In genomic region chrX:102765217-102765616, GRCh38 we compare ENCODE assay signal across 14 cellular contexts. TPM values are rescaled to one million over a fixed set of nuclear protein-coding genes. Genes with fewer than 3 reads are reported as not detected.
DNase-seq lines count a peak whose midpoint lies in the region; ATAC-seq, FAIRE-seq and TF ChIP-seq lines count a peak whose summit lies in the region.
"Had no signal": no experiment of that assay in that cellular context is flagged by ENCODE, and none has a peak within 500 bp of the region (broad histone marks: within the 10 kb centered on the region; RNA-seq: fewer than 3 reads in every experiment).

No MANE protein-coding gene starts in this region.

- TF ChIP-seq CTCF in heart left ventricle (IDR thresholded peaks at IDR 0.05) (no peak), astrocyte (IDR thresholded peaks at IDR 0.05; ENCODE audit: insufficient read depth, low read depth, low read length) (no peak), uterus (IDR thresholded peaks at IDR 0.05) (no peak)

- H3K4me3 Mint-ChIP-seq in astrocyte (ENCODE audit: unreplicated experiment), result no peak overlapping the region
- H3K4me3 Mint-ChIP-seq in stimulated activated memory B cell treated with anti-CD40 and anti-IgM and Interleukin-4, amounts not matched to agents 10 μg/mL and 1 μg/mL and 100 μg/mL, for 72 hours, result no peak overlapping the region
- H3K4me3 Mint-ChIP-seq: activated T-cell treated with anti-CD3 and anti-CD28 coated beads, Interleukin-2, amount 50 U/mL, for 72 hours had no signal

- H3K36me3 ChIP-seq in heart left ventricle, result no peaks in the 10 kb centered on the region
- no peaks in the 10 kb centered on the region for H3K36me3 ChIP-seq in astrocyte (ENCODE audit: insufficient read depth, low read length)
- no peaks in the 10 kb centered on the region for H3K36me3 ChIP-seq in uterus
- H3K36me3 ChIP-seq: Peyer's patch had no signal

- WGBS in heart left ventricle, 4 donors, result 13 to 47% (median 40%) methylated on average over 2 of the region's 2 CpGs

- H3K27ac Mint-ChIP-seq in astrocyte (ENCODE audit: unreplicated experiment), result no peak overlapping the region
- no peak overlapping the region for H3K27ac Mint-ChIP-seq in stimulated activated memory B cell treated with anti-CD40 and anti-IgM and Interleukin-4, amounts not matched to agents 10 μg/mL and 1 μg/mL and 100 μg/mL, for 72 hours
- H3K27ac Mint-ChIP-seq: activated T-cell treated with anti-CD3 and anti-CD28 coated beads, Interleukin-2, amount 50 U/mL, for 72 hours had no signal

- H3K4me3 ChIP-seq in heart left ventricle, result no peak overlapping the region
- no peak overlapping the region for H3K4me3 ChIP-seq in astrocyte (ENCODE audit: insufficient read depth, low read depth, low read length)
- no peak overlapping the region for H3K4me3 ChIP-seq in uterus
- H3K4me3 ChIP-seq: mucosa of descending colon, Peyer's patch had no signal

- H3K9me3 ChIP-seq in heart left ventricle (no peaks in the 10 kb centered on the region), astrocyte (ENCODE audit: insufficient read depth, low read depth, low read length) (no peaks in the 10 kb centered on the region), uterus (no peaks in the 10 kb centered on the region)
- H3K9me3 ChIP-seq: mucosa of descending colon, Peyer's patch had no signal

- no peaks in the 10 kb centered on the region for H4K20me1 ChIP-seq in astrocyte (ENCODE audit: insufficient read depth, low read length)

- no peaks in the 10 kb centered on the region for H3K9me3 Mint-ChIP-seq in astrocyte (ENCODE audit: unreplicated experiment)
- H3K9me3 Mint-ChIP-seq in stimulated activated memory B cell treated with anti-CD40 and anti-IgM and Interleukin-4, amounts not matched to agents 10 μg/mL and 1 μg/mL and 100 μg/mL, for 72 hours, result no peaks in the 10 kb centered on the region
- H3K9me3 Mint-ChIP-seq: activated T-cell treated with anti-CD3 and anti-CD28 coated beads, Interleukin-2, amount 50 U/mL, for 72 hours had no signal

- H3K4me2 ChIP-seq in astrocyte (ENCODE audit: low read length), result peak overlapping the region; percentile 39

- peak; percentile 86 for FAIRE-seq in astrocyte (lab: Jason Lieb, UNC)

- H3K36me3 Mint-ChIP-seq in astrocyte (ENCODE audit: low read depth, unreplicated experiment), result no peaks in the 10 kb centered on the region
- no peaks in the 10 kb centered on the region for H3K36me3 Mint-ChIP-seq in stimulated activated memory B cell treated with anti-CD40 and anti-IgM and Interleukin-4, amounts not matched to agents 10 μg/mL and 1 μg/mL and 100 μg/mL, for 72 hours

- H3K27me3 ChIP-seq in heart left ventricle (peaks cover 0 to 14% (median 0%) of the 10 kb centered on the region in 9 donors), astrocyte (ENCODE audit: insufficient read depth, low read length) (no peaks in the 10 kb centered on the region), uterus (no peaks in the 10 kb centered on the region)
- H3K27me3 ChIP-seq: Peyer's patch had no signal

- peaks cover 2% of the 10 kb centered on the region for H3K4me1 Mint-ChIP-seq in astrocyte (ENCODE audit: low read depth, unreplicated experiment)
- peaks cover 11% of the 10 kb centered on the region for H3K4me1 Mint-ChIP-seq in stimulated activated memory B cell treated with anti-CD40 and anti-IgM and Interleukin-4, amounts not matched to agents 10 μg/mL and 1 μg/mL and 100 μg/mL, for 72 hours

- H3K27ac ChIP-seq in heart left ventricle (peak overlapping the region in 4 of 12 donors; percentile 4 to 65 (median 44)), astrocyte (ENCODE audit: low read depth, low read length) (no peak overlapping the region), uterus (peak overlapping the region; percentile 23 to 43)
- H3K27ac ChIP-seq: Peyer's patch had no signal

- H3K79me2 ChIP-seq in astrocyte (ENCODE audit: insufficient read depth, low read length), result peaks cover 12% of the 10 kb centered on the region

- no peaks in the 10 kb centered on the region for H3K27me3 Mint-ChIP-seq in astrocyte (ENCODE audit: low read depth, unreplicated experiment)
- no peaks in the 10 kb centered on the region for H3K27me3 Mint-ChIP-seq in stimulated activated memory B cell treated with anti-CD40 and anti-IgM and Interleukin-4, amounts not matched to agents 10 μg/mL and 1 μg/mL and 100 μg/mL, for 72 hours

- H3K4me1 ChIP-seq in heart left ventricle (peaks cover 0 to 8% (median 4%) of the 10 kb centered on the region in 12 donors), astrocyte (ENCODE audit: insufficient read depth, low read length) (peaks cover 13% of the 10 kb centered on the region), uterus (no peaks in the 10 kb centered on the region)
- H3K4me1 ChIP-seq: Peyer's patch had no signal

- H2AFZ ChIP-seq in astrocyte (ENCODE audit: low read depth, low read length), result no peak overlapping the region

- ATAC-seq in heart left ventricle (peak in 3 of 4 donors; percentile 59 to 82 (median 65)), Right ventricle myocardium superior (ENCODE audit: poor library complexity) (no peak), HG02678 (IDR thresholded peaks at IDR 0.05; ENCODE audit: unreplicated experiment) (no peak)
- ATAC-seq in stimulated activated memory B cell treated with anti-CD40 and anti-IgM and Interleukin-4, amounts not matched to agents 10 μg/mL and 1 μg/mL and 100 μg/mL, for 72 hours, result no peak
- ATAC-seq: activated T-cell treated with anti-CD3 and anti-CD28 coated beads, Interleukin-2, amount 50 U/mL, for 72 hours; mucosa of descending colon had no signal

- DNase-seq in heart left ventricle (peak in 1 of 5 donors; percentile 10), Right ventricle myocardium superior (no peak), astrocyte (ENCODE audit: low read depth) (peak; percentile 65), glomerular visceral epithelial cell (ENCODE audit: extremely low spot score) (peak; percentile 42), uterus (peak in 1 of 2 donors; percentile 57), activated gamma-delta T cell (lab: John Stamatoyannopoulos, UW) (no peak)
- DNase-seq: 8988T; activated T-cell treated with anti-CD3 and anti-CD28 coated beads, Interleukin-2, amount 50 U/mL, for 72 hours; Kasumi-1; mucosa of descending colon; NCI-H2171 treated with DMSO at 0.1 percent for 48 hours; Peyer's patch had no signal

- intact Hi-C loops in heart left ventricle (cut with DNase I), result no loop called here
- intact Hi-C loops in Right ventricle myocardium superior (cut with DNase I), result no loop called here
- intact Hi-C loops in uterus (cut with DNase I; ENCODE audit: low total_unique reads), result no loop called here

- TF ChIP-seq POLR2A in heart left ventricle (IDR thresholded peaks at IDR 0.05), result no peak
- no peak for TF ChIP-seq POLR2A in uterus (IDR thresholded peaks at IDR 0.05)

- H3K9ac ChIP-seq in astrocyte (ENCODE audit: low read length), result peak overlapping the region; percentile 18

RNA-seq across cellular contexts. Expression of gene GPRASP3, which starts 44.7 kb away (rescaled TPM):
- total RNA-seq in heart left ventricle (1 to 10 TPM; 3.1 to 9.6 (median 5.4) TPM), Right ventricle myocardium superior (4.8 TPM), astrocyte (4.9 and 8.0 TPM in 2 replicates), uterus (10 to 100 TPM in 2 of 4 donors, 1 to 10 TPM in 2; 2.4 to 26.2 (median 11.9) TPM)
- 1 to 10 TPM; 1.1 to 2.3 TPM for polyA plus RNA-seq in heart left ventricle

RNA-seq across cellular contexts. Expression of gene GPRASP2, which starts 53.0 kb away (rescaled TPM):
- total RNA-seq in heart left ventricle (10 to 100 TPM in 7 of 9 donors, 1 to 10 TPM in 2; 7.5 to 19.6 (median 14.2) TPM), Right ventricle myocardium superior (11.1 TPM), astrocyte (9.1 and 10.1 TPM in 2 replicates), uterus (10 to 100 TPM in 2 of 4 donors, 1 to 10 TPM in 2; 7.1 to 99.6 (median 20.3) TPM)
- polyA plus RNA-seq in heart left ventricle, result 1 to 10 TPM; 4.3 to 7.7 TPM

Comparison
In these comparisons a context has a peak if more than half of its experiments do, and no peak if none do; other contexts are left out.
1. ATAC-seq: peak in heart left ventricle (3 of 4); none in Right ventricle myocardium superior (single experiment), HG02678 (single experiment) and stimulated activated memory B cell treated with anti-CD40 and anti-IgM and Interleukin-4, amounts not matched to agents 10 μg/mL and 1 μg/mL and 100 μg/mL, for 72 hours (single experiment).
2. DNase-seq: peak in astrocyte (single experiment) and glomerular visceral epithelial cell (single experiment); none in Right ventricle myocardium superior (single experiment) and activated gamma-delta T cell (single experiment).